ENCODE assay signal across 9 cellular contexts in genomic region chr10:30784521-30784895, GRCh38.
A peak's percentile ranks its signal among the peaks of the same experiment; 100 is the strongest.
DNase-seq lines count a peak whose midpoint lies in the region; ATAC-seq and TF ChIP-seq lines count a peak whose summit lies in the region.
"Had no signal": no experiment of that assay in that cellular context is flagged by ENCODE, and none has a peak within 500 bp of the region (broad histone marks: within the 10 kb centered on the region; RNA-seq: fewer than 3 reads in every experiment).

No MANE protein-coding gene starts in this region.

- no peak for TF ChIP-seq EP300 in gastroesophageal sphincter (IDR thresholded peaks at IDR 0.05)

- ATAC-seq in gastroesophageal sphincter, result peak; percentile 31
- no peak for ATAC-seq in GM21447 (IDR thresholded peaks at IDR 0.05; ENCODE audit: unreplicated experiment)
- no peak for ATAC-seq in GM19397 (IDR thresholded peaks at IDR 0.05; ENCODE audit: unreplicated experiment)
- ATAC-seq in HG02938 (IDR thresholded peaks at IDR 0.05; ENCODE audit: unreplicated experiment), result no peak

- no peaks in the 10 kb centered on the region for H3K9me3 ChIP-seq in gastroesophageal sphincter
- H3K9me3 ChIP-seq in parathyroid adenoma (ENCODE audit: control insufficient read depth, low read length), result no peaks in the 10 kb centered on the region

- no peak for TF ChIP-seq CTCF in VCaP (conservative IDR thresholded peaks at IDR 0.05)
- no peak for TF ChIP-seq CTCF in gastroesophageal sphincter (IDR thresholded peaks at IDR 0.05)
- no peak for TF ChIP-seq CTCF in parathyroid adenoma (IDR thresholded peaks at IDR 0.05)

- H3K4me2 ChIP-seq in parathyroid adenoma (ENCODE audit: low read length), result peak overlapping the region; percentile 88

- H3K9ac ChIP-seq in parathyroid adenoma, result no peak overlapping the region

- no peaks in the 10 kb centered on the region for H3K27me3 ChIP-seq in gastroesophageal sphincter
- no peaks in the 10 kb centered on the region for H3K27me3 ChIP-seq in parathyroid adenoma (ENCODE audit: control insufficient read depth, insufficient read depth, low read length)

- WGBS in gastroesophageal sphincter (ENCODE audit: low coverage in 1 of 2), 2 donors, result 0% methylated on average over 1 to 4 of the region's 5 CpGs

- H3K4me3 ChIP-seq in gastroesophageal sphincter, result peak overlapping the region; percentile 66 to 79
- H3K4me3 ChIP-seq in parathyroid adenoma (ENCODE audit: low read depth, low read length), result peak overlapping the region; percentile 64

- H3K36me3 ChIP-seq in gastroesophageal sphincter (no peaks in the 10 kb centered on the region), parathyroid adenoma (ENCODE audit: control insufficient read depth, insufficient read depth, low read length) (no peaks in the 10 kb centered on the region)

- H2AFZ ChIP-seq in parathyroid adenoma, result peak overlapping the region; percentile 82

- H3K4me1 ChIP-seq in gastroesophageal sphincter (peaks cover 0 to 30% (median 3%) of the 10 kb centered on the region in 3 donors), parathyroid adenoma (no peaks in the 10 kb centered on the region)

- DNase-seq in DMS 273 (lab: John Stamatoyannopoulos, UW; ENCODE audit: unreplicated experiment), result peak; percentile 49
- DNase-seq in DMS 273 treated with DMSO at 0.1 percent for 48 hours (lab: John Stamatoyannopoulos, UW), result no peak

- H3K27ac ChIP-seq in VCaP (peak overlapping the region; percentile 94), gastroesophageal sphincter (peak overlapping the region; percentile 83 to 96 (median 92)), parathyroid adenoma (peak overlapping the region; percentile 75)
- H3K27ac ChIP-seq: 22Rv1 had no signal

- TF ChIP-seq POLR2A in gastroesophageal sphincter (IDR thresholded peaks at IDR 0.05), result no peak

- no peaks in the 10 kb centered on the region for H3K79me2 ChIP-seq in parathyroid adenoma
